In the genomic region with DNA sequence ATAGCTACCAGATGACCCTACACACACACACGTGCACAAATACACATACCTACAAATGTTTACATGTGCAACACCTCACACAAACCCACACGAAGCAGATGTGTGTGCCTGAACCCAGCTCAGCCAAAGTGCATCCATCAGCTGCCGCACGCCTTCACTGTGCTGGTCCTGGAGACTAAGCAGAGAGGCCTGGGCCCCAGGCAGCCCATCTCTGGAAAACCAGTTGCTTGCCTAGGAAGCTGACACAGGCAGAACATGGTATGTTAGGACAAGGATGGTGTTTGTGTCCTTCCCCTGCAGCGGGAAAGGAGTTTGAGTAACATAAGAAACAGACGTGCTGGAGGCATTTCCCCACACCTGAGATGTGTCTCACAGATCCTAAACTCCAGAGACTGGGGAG, we compare ENCODE assay signal across 32 cellular contexts.
"Had no signal": no experiment of that assay in that cellular context is flagged by ENCODE, and none has a peak within 500 bp of the region (broad histone marks: within the 10 kb centered on the region; RNA-seq: fewer than 3 reads in every experiment).

No MANE protein-coding gene starts in this region.

- H3K4me3 ChIP-seq: ascending aorta, cardiac muscle cell, colonic mucosa, dorsolateral prefrontal cortex, gastroesophageal sphincter, right lobe of liver, vagina had no signal

- H3K27ac ChIP-seq: ascending aorta, cardiac muscle cell, colonic mucosa, dorsolateral prefrontal cortex, gastroesophageal sphincter, right lobe of liver, vagina had no signal

- H3K9me3 Mint-ChIP-seq: activated CD4-positive, alpha-beta memory T cell treated with anti-CD3 and anti-CD28 coated beads for 36 hours; activated CD4-positive, alpha-beta T cell treated with anti-CD3 and anti-CD28 coated beads, Interleukin-2, amount 10 ng/mL, durations not matched to agents 24 days and 14 days; activated naive CD4-positive, alpha-beta T cell treated with anti-CD3 and anti-CD28 coated beads, Interleukin-2, amount 10 ng/mL, durations not matched to agents 7 days and 5 days; activated naive CD8-positive, alpha-beta T cell treated with anti-CD3 and anti-CD28 coated beads, Interleukin-2, amount 10 ng/mL, durations not matched to agents 7 days and 5 days; brain; naive thymus-derived CD4-positive, alpha-beta T cell; stimulated activated memory B cell treated with anti-CD40 and anti-IgM and Interleukin-4, amounts not matched to agents 10 μg/mL and 1 μg/mL and 100 μg/mL, for 72 hours; stimulated activated naive CD8-positive, alpha-beta T cell treated with anti-CD3 and anti-CD28 coated beads, Interleukin-15, amount 100 ng/mL, for 72 hours; type B pancreatic cell had no signal

- H3K27ac Mint-ChIP-seq: activated CD4-positive, alpha-beta memory T cell treated with anti-CD3 and anti-CD28 coated beads for 36 hours; activated CD4-positive, alpha-beta T cell treated with anti-CD3 and anti-CD28 coated beads, Interleukin-2, amount 10 ng/mL, durations not matched to agents 24 days and 14 days; activated naive CD4-positive, alpha-beta T cell treated with anti-CD3 and anti-CD28 coated beads, Interleukin-2, amount 10 ng/mL, durations not matched to agents 7 days and 5 days; activated naive CD8-positive, alpha-beta T cell treated with anti-CD3 and anti-CD28 coated beads, Interleukin-2, amount 10 ng/mL, durations not matched to agents 7 days and 5 days; naive thymus-derived CD4-positive, alpha-beta T cell; progenitor cell of endocrine pancreas; stimulated activated memory B cell treated with anti-CD40 and anti-IgM and Interleukin-4, amounts not matched to agents 10 μg/mL and 1 μg/mL and 100 μg/mL, for 72 hours; stimulated activated naive CD8-positive, alpha-beta T cell treated with anti-CD3 and anti-CD28 coated beads, Interleukin-15, amount 100 ng/mL, for 72 hours; T-helper 17 cell; type B pancreatic cell had no signal

- FAIRE-seq: small intestine had no signal

- H3K4me1 ChIP-seq: ascending aorta, colonic mucosa, right lobe of liver had no signal

- H3K4me3 Mint-ChIP-seq: activated CD4-positive, alpha-beta memory T cell treated with anti-CD3 and anti-CD28 coated beads for 36 hours; activated CD4-positive, alpha-beta T cell treated with anti-CD3 and anti-CD28 coated beads, Interleukin-2, amount 10 ng/mL, durations not matched to agents 24 days and 14 days; activated naive CD4-positive, alpha-beta T cell treated with anti-CD3 and anti-CD28 coated beads, Interleukin-2, amount 10 ng/mL, durations not matched to agents 7 days and 5 days; activated naive CD8-positive, alpha-beta T cell treated with anti-CD3 and anti-CD28 coated beads, Interleukin-2, amount 10 ng/mL, durations not matched to agents 7 days and 5 days; brain; naive thymus-derived CD4-positive, alpha-beta T cell; stimulated activated memory B cell treated with anti-CD40 and anti-IgM and Interleukin-4, amounts not matched to agents 10 μg/mL and 1 μg/mL and 100 μg/mL, for 72 hours; stimulated activated naive CD8-positive, alpha-beta T cell treated with anti-CD3 and anti-CD28 coated beads, Interleukin-15, amount 100 ng/mL, for 72 hours; T-helper 17 cell; type B pancreatic cell had no signal

- DNase-seq: activated CD4-positive, alpha-beta memory T cell treated with anti-CD3 and anti-CD28 coated beads for 36 hours; activated CD4-positive, alpha-beta T cell treated with anti-CD3 and anti-CD28 coated beads, Interleukin-2, amount 10 ng/mL, durations not matched to agents 24 days and 14 days; activated CD4-positive, CD25-positive, alpha-beta regulatory T cell treated with anti-CD3 and anti-CD28 coated beads, Interleukin-2, amount 50 U/mL, for 72 hours; activated effector memory CD4-positive, alpha-beta T cell treated with Interleukin-2 at 50 U/mL for 16 hours; activated naive CD4-positive, alpha-beta T cell treated with anti-CD3 and anti-CD28 coated beads, Interleukin-2, amount 10 ng/mL, durations not matched to agents 7 days and 5 days; activated naive CD8-positive, alpha-beta T cell treated with anti-CD3 and anti-CD28 coated beads, Interleukin-2, amount 10 ng/mL, durations not matched to agents 7 days and 5 days; activated T-cell treated with anti-CD3 and anti-CD28 coated beads for 4 hours; cerebellar nuclear complex; colonic mucosa; effector memory CD4-positive, alpha-beta T cell; erythroblast; hippocampal formation; midbrain; naive thymus-derived CD4-positive, alpha-beta T cell; right lobe of liver; small intestine; stimulated activated CD4-positive, alpha-beta T cell treated with anti-CD3 and anti-CD28 coated beads, Interleukin-1b, Interleukin-23, amount 100 ng/mL, for 48 hours; stimulated activated CD4-positive, alpha-beta T cell treated with anti-CD3 and anti-CD28 coated beads, Interleukin-4, amount 100 ng/mL, for 4 hours; stimulated activated CD8-positive, alpha-beta memory T cell treated with anti-CD3 and anti-CD28 coated beads, Interleukin-4, amount 100 ng/mL, for 48 hours; stimulated activated naive CD8-positive, alpha-beta T cell treated with anti-CD3 and anti-CD28 coated beads, Interleukin-15, amount 100 ng/mL, for 72 hours; substantia nigra; T-helper 17 cell; T1000 had no signal

- H3K9me3 ChIP-seq: ascending aorta, colonic mucosa, gastroesophageal sphincter, right lobe of liver, vagina had no signal

- H3K36me3 ChIP-seq: ascending aorta, cardiac muscle cell, colonic mucosa, gastroesophageal sphincter, right lobe of liver, vagina had no signal

- H3K27me3 ChIP-seq: ascending aorta, cardiac muscle cell, colonic mucosa, gastroesophageal sphincter, right lobe of liver, vagina had no signal

- H3K36me3 Mint-ChIP-seq: activated CD4-positive, alpha-beta memory T cell treated with anti-CD3 and anti-CD28 coated beads for 36 hours; activated naive CD4-positive, alpha-beta T cell treated with anti-CD3 and anti-CD28 coated beads, Interleukin-2, amount 10 ng/mL, durations not matched to agents 7 days and 5 days; activated naive CD8-positive, alpha-beta T cell treated with anti-CD3 and anti-CD28 coated beads, Interleukin-2, amount 10 ng/mL, durations not matched to agents 7 days and 5 days; brain; naive thymus-derived CD4-positive, alpha-beta T cell; stimulated activated memory B cell treated with anti-CD40 and anti-IgM and Interleukin-4, amounts not matched to agents 10 μg/mL and 1 μg/mL and 100 μg/mL, for 72 hours; type B pancreatic cell had no signal

- H3K4me1 Mint-ChIP-seq: activated CD4-positive, alpha-beta T cell treated with anti-CD3 and anti-CD28 coated beads, Interleukin-2, amount 10 ng/mL, durations not matched to agents 24 days and 14 days; activated naive CD4-positive, alpha-beta T cell treated with anti-CD3 and anti-CD28 coated beads, Interleukin-2, amount 10 ng/mL, durations not matched to agents 7 days and 5 days; activated naive CD8-positive, alpha-beta T cell treated with anti-CD3 and anti-CD28 coated beads, Interleukin-2, amount 10 ng/mL, durations not matched to agents 7 days and 5 days; naive thymus-derived CD4-positive, alpha-beta T cell; stimulated activated memory B cell treated with anti-CD40 and anti-IgM and Interleukin-4, amounts not matched to agents 10 μg/mL and 1 μg/mL and 100 μg/mL, for 72 hours; stimulated activated naive CD8-positive, alpha-beta T cell treated with anti-CD3 and anti-CD28 coated beads, Interleukin-15, amount 100 ng/mL, for 72 hours had no signal

- ATAC-seq: gastroesophageal sphincter; naive thymus-derived CD4-positive, alpha-beta T cell; stimulated activated memory B cell treated with anti-CD40 and anti-IgM and Interleukin-4, amounts not matched to agents 10 μg/mL and 1 μg/mL and 100 μg/mL, for 72 hours; stimulated activated naive CD8-positive, alpha-beta T cell treated with anti-CD3 and anti-CD28 coated beads, Interleukin-15, amount 100 ng/mL, for 72 hours; T-helper 17 cell had no signal
